7 cellular contexts compared by ENCODE assay signal in genomic region chrX:10697552-10697951, GRCh38.
"Had no signal": no experiment of that assay in that cellular context is flagged by ENCODE, and none has a peak within 500 bp of the region (broad histone marks: within the 10 kb centered on the region; RNA-seq: fewer than 3 reads in every experiment).

No MANE protein-coding gene starts in this region.

- DNase-seq: GM23248, GOT3, H7, HFFc6, IMR-90 had no signal

- ATAC-seq: HCT116 had no signal

- H3K36me3 ChIP-seq: HAP-1 had no signal

- H3K4me1 ChIP-seq: HAP-1 had no signal

- H3K4me3 ChIP-seq: GM23248, HAP-1 had no signal

- H3K27ac ChIP-seq: GM23248 had no signal

- H2AFZ ChIP-seq: GM23248 had no signal
